In genomic region chr2:1245193-1245592, GRCh38 we compare ENCODE assay signal across 18 cellular contexts.
DNase-seq lines count a peak whose midpoint lies in the region; ATAC-seq, FAIRE-seq and TF ChIP-seq lines count a peak whose summit lies in the region.
"Had no signal": no experiment of that assay in that cellular context is flagged by ENCODE, and none has a peak within 500 bp of the region (broad histone marks: within the 10 kb centered on the region; RNA-seq: fewer than 3 reads in every experiment).

No MANE protein-coding gene starts in this region.

- no peak overlapping the region for H2BK12ac ChIP-seq in trophoblast cell (ENCODE audit: low read length)

- no peak overlapping the region for H3K4me2 ChIP-seq in HepG2 (ENCODE audit: low read depth, low read length)
- H3K4me2 ChIP-seq in trophoblast cell (ENCODE audit: low read length) = no peak overlapping the region
- H3K4me2 ChIP-seq: GM23338 had no signal

- H2BK5ac ChIP-seq in trophoblast cell (ENCODE audit: low read depth, low read length, poor library complexity) = no peak overlapping the region

- no peak overlapping the region for H4K12ac ChIP-seq in trophoblast cell (ENCODE audit: low read depth, low read length)

- no peak overlapping the region for H3K4ac ChIP-seq in trophoblast cell (ENCODE audit: low read depth, low read length)

- CTCF ChIA-PET in HepG2 (lab: Yijun Ruan, JAX; ENCODE audit: low intra/inter-chr PET ratio, low total read pairs) = no interaction called here

- H3K4me1 ChIP-seq in HepG2 (ENCODE audit: insufficient read depth, low read length) (no peaks in the 10 kb centered on the region), right lobe of liver (no peaks in the 10 kb centered on the region), trophoblast cell (ENCODE audit: control insufficient read depth in 1 of 2, insufficient read depth in 2 of 2, low read length in 2 of 2) (no peaks in the 10 kb centered on the region), skeletal muscle tissue (ENCODE audit: control insufficient read depth in 3 of 3, insufficient read depth in 3 of 3, low read length in 3 of 3) (no peaks in the 10 kb centered on the region)

- ATAC-seq in HepG2 (no peak), right lobe of liver (no peak), HG03095 (IDR thresholded peaks at IDR 0.05; ENCODE audit: unreplicated experiment) (no peak)
- ATAC-seq: GM23338, HCT116 had no signal

- H3K9ac ChIP-seq in HepG2 (ENCODE audit: insufficient read depth, low read depth, low read length) (no peak overlapping the region), trophoblast cell (ENCODE audit: low read length) (no peak overlapping the region), skeletal muscle tissue (ENCODE audit: low read depth in 1 of 3, low read length in 3 of 3) (no peak overlapping the region)

- in situ Hi-C loops in HepG2 (cut with HindIII; ENCODE audit: extremely low pct_ligation_motif_present, low pct_unique_long_range_greater_than_20kb) = loop anchor here (10.0 kb wide), 1 partner anchor 300 kb away; no protein-coding TSS in a partner anchor

- H3K9me3 ChIP-seq in HepG2 (ENCODE audit: low read length) = no peaks in the 10 kb centered on the region
- H3K9me3 ChIP-seq in right lobe of liver = no peaks in the 10 kb centered on the region
- no peaks in the 10 kb centered on the region for H3K9me3 ChIP-seq in trophoblast cell (ENCODE audit: insufficient read depth, low read depth, low read length)
- no peaks in the 10 kb centered on the region for H3K9me3 ChIP-seq in skeletal muscle tissue (ENCODE audit: control insufficient read depth in 3 of 3, low read length in 3 of 3)

- H3K27me3 ChIP-seq in HepG2 (ENCODE audit: control insufficient read depth in 1 of 2, insufficient read depth in 2 of 2, low read length in 2 of 2) = peaks cover 0 to 18% of the 10 kb centered on the region in 2 experiments; a peak in 4 of 5 replicates
- H3K27me3 ChIP-seq in right lobe of liver = peaks cover 0 to 4% of the 10 kb centered on the region in 2 donors
- no peaks in the 10 kb centered on the region for H3K27me3 ChIP-seq in trophoblast cell (ENCODE audit: insufficient read depth, low read length)
- H3K27me3 ChIP-seq in skeletal muscle tissue (ENCODE audit: control insufficient read depth in 3 of 3, insufficient read depth in 3 of 3, low read length in 3 of 3) = peaks cover 0 to 6% (median 3%) of the 10 kb centered on the region in 3 donors

- H3K79me2 ChIP-seq in HepG2 (ENCODE audit: insufficient read depth, low read length) = no peaks in the 10 kb centered on the region
- H3K79me2 ChIP-seq in trophoblast cell (ENCODE audit: control insufficient read depth, insufficient read depth, low read length, poor library complexity) = no peaks in the 10 kb centered on the region

- H4K91ac ChIP-seq in trophoblast cell (ENCODE audit: low read depth, low read length) = no peak overlapping the region

- no peak for FAIRE-seq in HepG2 (lab: Jason Lieb, UNC)
- FAIRE-seq: GM12891, GM18507 had no signal

- H2AFZ ChIP-seq in HepG2 (ENCODE audit: low read length) (no peak overlapping the region), trophoblast cell (ENCODE audit: insufficient read depth, low read length, poor library complexity) (no peak overlapping the region)
- H2AFZ ChIP-seq: GM23338 had no signal

- H2AK5ac ChIP-seq in trophoblast cell (ENCODE audit: low read length) = no peak overlapping the region

- no TSS peak for BruUV-seq in HepG2 (replicated peaks; lab: Mats Ljungman, UMichigan)

- no peak overlapping the region for H3K18ac ChIP-seq in trophoblast cell (ENCODE audit: low read length)

- TF ChIP-seq POLR2A in HepG2 (IDR thresholded peaks at IDR 0.05; ENCODE audit: insufficient read depth in 1 of 2, low read depth in 2 of 2, low read length in 2 of 2) (no peak), right lobe of liver (IDR thresholded peaks at IDR 0.05) (no peak)

- TF ChIP-seq EP300 in HepG2 (IDR thresholded peaks at IDR 0.05; ENCODE audit: low read depth in 2 of 2, low read length in 2 of 2) = no peak
- TF ChIP-seq EP300 in HepG2 (CRISPR knock-in tag; IDR thresholded peaks at IDR 0.05; ENCODE audit: borderline replicate concordance) = no peak

- no peak overlapping the region for H3K27ac ChIP-seq in HepG2 (ENCODE audit: extremely low read length, insufficient read depth, low read length)
- no peak overlapping the region for H3K27ac ChIP-seq in right lobe of liver
- H3K27ac ChIP-seq in trophoblast cell (ENCODE audit: low read depth, low read length) = no peak overlapping the region
- H3K27ac ChIP-seq in skeletal muscle tissue (ENCODE audit: low read depth, low read length) = peak overlapping the region; percentile 36

- H4K8ac ChIP-seq in trophoblast cell (ENCODE audit: low read depth, low read length) = no peak overlapping the region

- H3K4me3 ChIP-seq in HepG2 (replicated peaks in 1 of 3; ENCODE audit: insufficient read depth in 1 of 3, low read depth in 2 of 3, low read length in 3 of 3) = no peak overlapping the region
- no peak overlapping the region for H3K4me3 ChIP-seq in right lobe of liver
- H3K4me3 ChIP-seq in trophoblast cell (ENCODE audit: low read depth, low read length) = no peak overlapping the region
- H3K4me3 ChIP-seq in skeletal muscle tissue (ENCODE audit: low read length in 3 of 3) = no peak overlapping the region
- H3K4me3 ChIP-seq: GM23338 had no signal

- no peak overlapping the region for H3K14ac ChIP-seq in trophoblast cell (ENCODE audit: low read length)

- H3K23ac ChIP-seq in trophoblast cell (ENCODE audit: low read length) = no peak overlapping the region

- no peaks in the 10 kb centered on the region for H4K20me1 ChIP-seq in HepG2 (ENCODE audit: insufficient read depth, low read length)

- H2BK120ac ChIP-seq in trophoblast cell (ENCODE audit: insufficient read depth, low read length, poor library complexity) = no peak overlapping the region

- intact Hi-C loops in HepG2 (cut with micrococcal nuclease; ENCODE audit: unreplicated experiment) = loop anchor here (5.0 kb wide), 1 partner anchor 302 kb away; no protein-coding TSS in a partner anchor
- intact Hi-C loops in right lobe of liver (cut with DNase I) = no loop called here

- TF ChIP-seq RAD21 in HepG2 (CRISPR knock-in tag; IDR thresholded peaks at IDR 0.05) = no peak

- no peak for DNase-seq in HepG2 (ENCODE audit: low spot score)
- no peak for DNase-seq in right lobe of liver
- DNase-seq in trophoblast cell = peak; percentile 16 to 58
- DNase-seq in mucosa of gallbladder (ENCODE audit: low spot score) = no peak
- DNase-seq: C1 segment of cervical spinal cord; Calu3; CD4-positive, alpha-beta memory T cell; COR-L47; DMS53; DMS79 treated with DMSO at 0.1 percent for 48 hours; GF-D8; H9 had no signal

- TF ChIP-seq CTCF in HepG2 (CRISPR knock-in tag; IDR thresholded peaks at IDR 0.05) = no peak
- TF ChIP-seq CTCF in right lobe of liver (IDR thresholded peaks at IDR 0.05) = no peak

- 32% methylated on average over 2 of the region's 2 CpGs for WGBS in HepG2 (ENCODE audit: low lambda C conversion rate)
- WGBS in right lobe of liver (ENCODE audit: insufficient coverage, low coverage, low lambda C conversion rate, missing lambda C conversion rate) = 55% methylated on average over 2 of the region's 2 CpGs
- no CpG with 5 or more reads among the region's 2 CpGs for whole genome bisulfite sequencing in trophoblast cell (ENCODE audit: extremely low coverage, insufficient coverage, insufficient read length)

- H3K79me1 ChIP-seq in trophoblast cell (ENCODE audit: low read length) = no peaks in the 10 kb centered on the region

- POLR2A ChIA-PET in HepG2 (lab: Yijun Ruan, JAX) = no interaction called here

- H3K36me3 ChIP-seq in HepG2 (replicated peaks in 1 of 2; ENCODE audit: control insufficient read depth in 1 of 2, insufficient read depth in 2 of 2, low read length in 2 of 2) = no peaks in the 10 kb centered on the region
- H3K36me3 ChIP-seq in right lobe of liver = no peaks in the 10 kb centered on the region
- H3K36me3 ChIP-seq in trophoblast cell (ENCODE audit: control insufficient read depth in 1 of 2, insufficient read depth in 2 of 2, low read length in 2 of 2) = no peaks in the 10 kb centered on the region
- H3K36me3 ChIP-seq in skeletal muscle tissue (ENCODE audit: control insufficient read depth in 3 of 3, insufficient read depth in 3 of 3, low read length in 3 of 3) = no peaks in the 10 kb centered on the region

TF ChIP-seq in HepG2, 621 proteins besides CTCF, POLR2A, EP300 and RAD21:
- TF ChIP-seq SMYD3 (CRISPR knock-in tag; IDR thresholded peaks at IDR 0.05) = no peak
- TF ChIP-seq, protein P1, sequence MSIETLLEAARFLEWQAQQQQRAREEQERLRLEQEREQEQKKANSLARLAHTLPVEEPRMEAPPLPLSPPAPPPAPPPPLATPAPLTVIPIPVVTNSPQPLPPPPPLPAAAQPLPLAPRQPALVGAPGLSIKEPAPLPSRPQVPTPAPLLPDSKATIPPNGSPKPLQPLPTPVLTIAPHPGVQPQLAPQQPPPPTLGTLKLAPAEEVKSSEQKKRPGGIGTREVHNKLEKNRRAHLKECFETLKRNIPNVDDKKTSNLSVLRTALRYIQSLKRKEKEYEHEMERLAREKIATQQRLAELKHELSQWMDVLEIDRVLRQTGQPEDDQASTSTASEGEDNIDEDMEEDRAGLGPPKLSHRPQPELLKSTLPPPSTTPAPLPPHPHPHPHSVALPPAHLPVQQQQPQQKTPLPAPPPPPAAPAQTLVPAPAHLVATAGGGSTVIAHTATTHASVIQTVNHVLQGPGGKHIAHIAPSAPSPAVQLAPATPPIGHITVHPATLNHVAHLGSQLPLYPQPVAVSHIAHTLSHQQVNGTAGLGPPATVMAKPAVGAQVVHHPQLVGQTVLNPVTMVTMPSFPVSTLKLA (IDR thresholded peaks at IDR 0.05) = peak; percentile 73

Comparison
In these comparisons a context has a peak if more than half of its experiments do, and no peak if none do; other contexts are left out.
1. DNase-seq: peak in trophoblast cell (2 of 2); none in HepG2 (single experiment), right lobe of liver (0 of 3) and mucosa of gallbladder (single experiment).